Comparison of ENCODE assay signal across 24 cellular contexts in the genomic region with DNA sequence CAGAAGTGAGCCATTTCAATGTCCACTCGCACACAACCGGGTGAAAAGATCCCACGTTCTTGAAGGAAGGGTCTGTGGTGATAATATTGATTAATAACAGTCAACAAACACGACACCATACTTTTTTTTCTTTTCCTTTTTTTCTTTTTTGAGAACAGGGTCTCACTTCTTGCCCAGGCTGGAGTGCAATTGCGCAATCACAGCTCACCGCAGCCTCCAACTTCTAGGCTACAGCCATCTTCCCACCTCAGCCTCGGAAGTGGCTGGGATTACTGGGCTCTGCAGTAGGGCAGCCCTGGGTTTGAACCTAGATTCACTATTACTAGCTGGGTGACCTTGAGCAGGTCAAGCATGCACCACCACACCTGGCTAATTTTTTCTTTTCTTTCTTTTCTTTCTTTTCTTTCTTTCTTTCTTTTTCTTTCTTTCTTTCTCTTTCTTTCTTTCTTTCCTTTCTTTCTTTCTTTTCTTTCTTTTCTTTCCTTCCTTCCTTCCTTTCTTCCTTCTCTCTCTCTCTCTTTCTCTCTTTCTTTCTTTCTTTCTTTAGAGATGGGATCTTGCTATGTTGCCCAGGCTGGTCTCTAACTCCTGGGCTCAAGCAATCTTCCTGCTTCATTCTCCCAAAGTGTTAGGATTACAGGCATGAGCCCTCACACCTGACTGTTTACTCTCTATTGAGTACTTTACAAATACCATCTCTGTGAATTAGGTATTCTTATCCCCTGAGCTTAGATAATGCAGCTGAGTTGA.
DNase-seq lines count a peak whose midpoint lies in the region; ATAC-seq and TF ChIP-seq lines count a peak whose summit lies in the region.
"Had no signal": no experiment of that assay in that cellular context is flagged by ENCODE, and none has a peak within 500 bp of the region (broad histone marks: within the 10 kb centered on the region; RNA-seq: fewer than 3 reads in every experiment).

No MANE protein-coding gene starts in this region.

- H2BK120ac ChIP-seq in mesenchymal stem cell (ENCODE audit: low read depth, low read length), result no peak overlapping the region

- no peaks in the 10 kb centered on the region for H3K27me3 ChIP-seq in mesenchymal stem cell (ENCODE audit: control insufficient read depth in 1 of 2, insufficient read depth in 1 of 2, low read length in 2 of 2)
- no peaks in the 10 kb centered on the region for H3K27me3 ChIP-seq in colonic mucosa
- H3K27me3 ChIP-seq: esophagus muscularis mucosa, gastrocnemius medialis, neural progenitor cell, upper lobe of left lung had no signal

- no TSS peak for BruUV-seq in Calu3 (replicated peaks; lab: Mats Ljungman, UMichigan)

- H3K9ac ChIP-seq in mesenchymal stem cell (ENCODE audit: low read length) (no peak overlapping the region), colonic mucosa (ENCODE audit: low read depth in 2 of 2, low read length in 2 of 2) (no peak overlapping the region)
- H3K9ac ChIP-seq: neural progenitor cell, SK-N-SH had no signal

- H3K14ac ChIP-seq in mesenchymal stem cell (ENCODE audit: low read length in 2 of 2), result no peak overlapping the region

- H3K23ac ChIP-seq in mesenchymal stem cell (ENCODE audit: low read length in 2 of 2), result no peak overlapping the region

- no peak overlapping the region for H2BK5ac ChIP-seq in mesenchymal stem cell (ENCODE audit: low read depth, low read length, poor library complexity, severe bottlenecking)

- ATAC-seq in WTC11, result no peak
- no peak for ATAC-seq in HG03139 (IDR thresholded peaks at IDR 0.05; ENCODE audit: unreplicated experiment)
- ATAC-seq: gastrocnemius medialis, mucosa of descending colon had no signal

- no peaks in the 10 kb centered on the region for H3K27me3 Mint-ChIP-seq in activated CD4-positive, alpha-beta T cell treated with anti-CD3 and anti-CD28 coated beads, Interleukin-2, amount 10 ng/mL, durations not matched to agents 7 days and 5 days
- H3K27me3 Mint-ChIP-seq in Calu3 (ENCODE audit: unreplicated experiment) (no peaks in the 10 kb centered on the region), WTC11 (ENCODE audit: low read depth) (no peaks in the 10 kb centered on the region; the same call in 1 of the 2 replicates)

- peaks cover 22% of the 10 kb centered on the region for H3K4me1 ChIP-seq in mesenchymal stem cell (ENCODE audit: control insufficient read depth, insufficient read depth, low read depth, low read length)
- H3K4me1 ChIP-seq in colonic mucosa, result peaks cover 3% of the 10 kb centered on the region
- H3K4me1 ChIP-seq: neural progenitor cell had no signal

- H3K9me3 Mint-ChIP-seq in activated CD4-positive, alpha-beta T cell treated with anti-CD3 and anti-CD28 coated beads, Interleukin-2, amount 10 ng/mL, durations not matched to agents 7 days and 5 days, result peaks cover 8% of the 10 kb centered on the region
- H3K9me3 Mint-ChIP-seq in Calu3 (ENCODE audit: low read depth, unreplicated experiment) (peaks cover 3% of the 10 kb centered on the region), WTC11 (peaks cover 23% of the 10 kb centered on the region)
- H3K9me3 Mint-ChIP-seq: neural progenitor cell had no signal

- H3K79me1 ChIP-seq in mesenchymal stem cell (replicated peaks; ENCODE audit: low read length, poor library complexity, severe bottlenecking), result no peaks in the 10 kb centered on the region

- no peak overlapping the region for H3K4ac ChIP-seq in mesenchymal stem cell (ENCODE audit: low read depth in 1 of 2, low read length in 2 of 2)

- H2AK5ac ChIP-seq in mesenchymal stem cell (ENCODE audit: low read length, severe bottlenecking), result peak overlapping the region; percentile 17

- TF ChIP-seq CTCF in Calu3 (IDR thresholded peaks at IDR 0.05; ENCODE audit: unreplicated experiment) (no peak), WTC11 (IDR thresholded peaks at IDR 0.05) (no peak), colonic mucosa (IDR thresholded peaks at IDR 0.05) (no peak)

- H3K27ac ChIP-seq in mesenchymal stem cell (ENCODE audit: low read length, poor library complexity, severe bottlenecking) (no peak overlapping the region), colonic mucosa (no peak overlapping the region)
- H3K27ac ChIP-seq: C4-2B, neural progenitor cell had no signal

- H3K36me3 ChIP-seq in mesenchymal stem cell (ENCODE audit: control insufficient read depth in 1 of 2, insufficient read depth in 2 of 2, low read depth in 1 of 2, low read length in 2 of 2), result no peaks in the 10 kb centered on the region
- H3K36me3 ChIP-seq in colonic mucosa, result no peaks in the 10 kb centered on the region
- H3K36me3 ChIP-seq: esophagus muscularis mucosa, gastrocnemius medialis, neural progenitor cell, upper lobe of left lung had no signal

- H3K9me3 ChIP-seq in mesenchymal stem cell (ENCODE audit: control insufficient read depth, low read length) (no peaks in the 10 kb centered on the region), colonic mucosa (no peaks in the 10 kb centered on the region)
- H3K9me3 ChIP-seq: esophagus muscularis mucosa, gastrocnemius medialis, mucosa of descending colon, SK-N-SH, upper lobe of left lung had no signal

- DNase-seq in activated CD4-positive, alpha-beta T cell treated with anti-CD3 and anti-CD28 coated beads, Interleukin-2, amount 10 ng/mL, durations not matched to agents 7 days and 5 days, result no peak
- DNase-seq in activated CD4-positive, alpha-beta T cell treated with anti-CD3 and anti-CD28 coated beads, Interleukin-2, amount 50 U/mL, for 1 hour, result no peak
- DNase-seq in Calu3 (no peak), WTC11 (ENCODE audit: low spot score) (no peak), mesenchymal stem cell (no peak), NCI-H526 (lab: John Stamatoyannopoulos, UW) (no peak), colonic mucosa (no peak)
- DNase-seq: ACHN; effector CD4-positive, alpha-beta T cell; gastrocnemius medialis; H9; hippocampal formation; mucosa of descending colon; NCI-H1105; NCI-H2107; SK-N-SH; T1000; upper lobe of left lung had no signal

- peak overlapping the region; percentile 90 for H3K27ac Mint-ChIP-seq in activated CD4-positive, alpha-beta T cell treated with anti-CD3 and anti-CD28 coated beads, Interleukin-2, amount 10 ng/mL, durations not matched to agents 7 days and 5 days
- H3K27ac Mint-ChIP-seq in Calu3 (ENCODE audit: unreplicated experiment) (peak overlapping the region; percentile 76), WTC11 (no peak overlapping the region)
- H3K27ac Mint-ChIP-seq: activated naive CD8-positive, alpha-beta T cell; neural progenitor cell; progenitor cell of endocrine pancreas had no signal

- POLR2A ChIA-PET in activated CD4-positive, alpha-beta T cell treated with anti-CD3 and anti-CD28 coated beads, Interleukin-2, amount 10 ng/mL, durations not matched to agents 7 days and 5 days (lab: Charles Lee), result no interaction called here
- POLR2A ChIA-PET in WTC11 (lab: Charles Lee), result no interaction called here

- H3K4me2 ChIP-seq in mesenchymal stem cell (ENCODE audit: low read length, poor library complexity, severe bottlenecking), result no peak overlapping the region
- H3K4me2 ChIP-seq: neural progenitor cell had no signal

- CTCF ChIA-PET in activated CD4-positive, alpha-beta T cell treated with anti-CD3 and anti-CD28 coated beads, Interleukin-2, amount 10 ng/mL, durations not matched to agents 7 days and 5 days (lab: Charles Lee), result interaction anchor here (1.0 kb wide), 1 partner anchor 29 kb away, joined by 3 read pairs; no protein-coding TSS in a partner anchor
- CTCF ChIA-PET in Calu3 (lab: Charles Lee), result interaction anchor here (0.9 kb wide), 1 partner anchor 29 kb away, joined by 4 read pairs; no protein-coding TSS in a partner anchor
- CTCF ChIA-PET in WTC11 (lab: Charles Lee), result interaction anchor here (1.0 to 1.4 kb wide), 2 partner anchors 39 to 163 kb away, joined by 3 to 4 read pairs; partner anchors contain the start of gene RRBP1

- peaks cover 3% of the 10 kb centered on the region for H3K36me3 Mint-ChIP-seq in activated CD4-positive, alpha-beta T cell treated with anti-CD3 and anti-CD28 coated beads, Interleukin-2, amount 10 ng/mL, durations not matched to agents 7 days and 5 days (ENCODE audit: low read depth)
- H3K36me3 Mint-ChIP-seq in Calu3 (ENCODE audit: insufficient read depth, unreplicated experiment) (peaks cover 3% of the 10 kb centered on the region), WTC11 (peaks cover 5% of the 10 kb centered on the region; the same call in 1 of the 2 replicates)
- H3K36me3 Mint-ChIP-seq: neural progenitor cell had no signal

- H2AFZ ChIP-seq in mesenchymal stem cell (ENCODE audit: low read depth, low read length), result no peak overlapping the region
- H2AFZ ChIP-seq: neural progenitor cell had no signal

- no peak overlapping the region for H3K18ac ChIP-seq in mesenchymal stem cell (ENCODE audit: low read depth in 1 of 2, low read length in 2 of 2)

- H4K8ac ChIP-seq in mesenchymal stem cell (ENCODE audit: low read length), result no peak overlapping the region

- H4K91ac ChIP-seq in mesenchymal stem cell (ENCODE audit: low read length), result no peak overlapping the region

- 94% methylated on average over 4 of the region's 7 CpGs for WGBS in mesenchymal stem cell

- H3K4me1 Mint-ChIP-seq in activated CD4-positive, alpha-beta T cell treated with anti-CD3 and anti-CD28 coated beads, Interleukin-2, amount 10 ng/mL, durations not matched to agents 7 days and 5 days, result peaks cover 69% of the 10 kb centered on the region
- peaks cover 16% of the 10 kb centered on the region for H3K4me1 Mint-ChIP-seq in Calu3 (ENCODE audit: low read depth, unreplicated experiment)
- peaks cover 4% of the 10 kb centered on the region; the same call in 1 of the 2 replicates for H3K4me1 Mint-ChIP-seq in WTC11
- H3K4me1 Mint-ChIP-seq: neural progenitor cell had no signal

- no peak overlapping the region for H2BK15ac ChIP-seq in mesenchymal stem cell (ENCODE audit: low read depth, poor library complexity, severe bottlenecking)

- intact Hi-C loops in Calu3 (cut with micrococcal nuclease; ENCODE audit: unreplicated experiment) (no loop called here), colonic mucosa (cut with DNase I) (no loop called here)

- H3K4me3 Mint-ChIP-seq in activated CD4-positive, alpha-beta T cell treated with anti-CD3 and anti-CD28 coated beads, Interleukin-2, amount 10 ng/mL, durations not matched to agents 7 days and 5 days, result no peak overlapping the region
- H3K4me3 Mint-ChIP-seq in Calu3 (ENCODE audit: low read depth, unreplicated experiment), result no peak overlapping the region
- H3K4me3 Mint-ChIP-seq in WTC11, result no peak overlapping the region
- H3K4me3 Mint-ChIP-seq: activated naive CD8-positive, alpha-beta T cell; H9; neural progenitor cell had no signal

- H2BK12ac ChIP-seq in mesenchymal stem cell (ENCODE audit: low read length in 2 of 2), result peak overlapping the region in 1 of 2 experiments; percentile 41

- no peak overlapping the region for H3K4me3 ChIP-seq in mesenchymal stem cell (ENCODE audit: insufficient read depth in 1 of 2, low read depth in 1 of 2, low read length in 2 of 2)
- H3K4me3 ChIP-seq in colonic mucosa, result no peak overlapping the region
- H3K4me3 ChIP-seq: esophagus muscularis mucosa, gastrocnemius medialis, mucosa of descending colon, neural progenitor cell, upper lobe of left lung had no signal

TF ChIP-seq in WTC11, 78 proteins besides CTCF, POLR2A, EP300 and RAD21 (continues in another document):
- 0 out of 2 replicates have a peak, but pooled peaks have one; percentile 25 for TF ChIP-seq ZNF121 (CRISPR knock-in tag; IDR thresholded peaks at IDR 0.05)
